In genomic region chr10:130801276-130801675, GRCh38 we compare ENCODE assay signal across 34 cellular contexts.
"Had no signal": no experiment of that assay in that cellular context is flagged by ENCODE, and none has a peak within 500 bp of the region (broad histone marks: within the 10 kb centered on the region; RNA-seq: fewer than 3 reads in every experiment).

No MANE protein-coding gene starts in this region.

- H3K9me3 ChIP-seq: ascending aorta, gastrocnemius medialis had no signal

- H3K4me1 Mint-ChIP-seq: activated CD4-positive, alpha-beta T cell treated with anti-CD3 and anti-CD28 coated beads for 36 hours; activated CD4-positive, alpha-beta T cell treated with anti-CD3 and anti-CD28 coated beads, Interleukin-2, amount 10 ng/mL, durations not matched to agents 24 days and 14 days; activated CD8-positive, alpha-beta memory T cell treated with anti-CD3 and anti-CD28 coated beads, Interleukin-2, amount 10 ng/mL, durations not matched to agents 7 days and 5 days; activated naive CD4-positive, alpha-beta T cell treated with anti-CD3 and anti-CD28 coated beads, Interleukin-2, amount 10 ng/mL, durations not matched to agents 7 days and 5 days; activated naive CD8-positive, alpha-beta T cell treated with anti-CD3 and anti-CD28 coated beads, Interleukin-2, amount 10 ng/mL, durations not matched to agents 7 days and 5 days; brain; central memory CD8-positive, alpha-beta T cell; T-helper 17 cell had no signal

- H3K4me3 Mint-ChIP-seq: activated CD4-positive, alpha-beta memory T cell treated with anti-CD3 and anti-CD28 coated beads for 36 hours; activated CD4-positive, alpha-beta T cell treated with anti-CD3 and anti-CD28 coated beads for 36 hours; activated CD4-positive, alpha-beta T cell treated with anti-CD3 and anti-CD28 coated beads, Interleukin-2, amount 10 ng/mL, durations not matched to agents 24 days and 14 days; activated CD8-positive, alpha-beta memory T cell treated with anti-CD3 and anti-CD28 coated beads, Interleukin-2, amount 10 ng/mL, durations not matched to agents 7 days and 5 days; activated CD8-positive, alpha-beta T cell treated with anti-CD3 and anti-CD28 coated beads, Interleukin-2, amount 10 ng/mL, durations not matched to agents 7 days and 5 days; activated naive CD4-positive, alpha-beta T cell treated with anti-CD3 and anti-CD28 coated beads, Interleukin-2, amount 10 ng/mL, durations not matched to agents 7 days and 5 days; activated naive CD8-positive, alpha-beta T cell treated with anti-CD3 and anti-CD28 coated beads, Interleukin-2, amount 10 ng/mL, durations not matched to agents 7 days and 5 days; activated T-cell treated with anti-CD3 and anti-CD28 coated beads, Interleukin-2, amount 50 U/mL, for 24 hours; activated T-cell treated with anti-CD3 and anti-CD28 coated beads, Interleukin-2, amount 50 U/mL, for 72 hours; brain; central memory CD8-positive, alpha-beta T cell; dendritic cell treated with granulocyte-macrophage colony-stimulating factor and Interleukin-4, amounts not matched to agents 40 ng/mL and 50 ng/mL, for 4 days; effector memory CD8-positive, alpha-beta T cell; T-helper 17 cell; T-helper 2 cell treated with Interferon-gamma antibody and Interleukin-4, amounts not matched to agents 5 μg/mL and 100 μg/mL, for 36 hours had no signal

- H3K36me3 ChIP-seq: ascending aorta, breast epithelium, cardiac muscle cell, esophagus muscularis mucosa, gastrocnemius medialis had no signal

- ATAC-seq: activated CD4-positive, alpha-beta T cell treated with anti-CD3 and anti-CD28 coated beads for 36 hours; activated CD8-positive, alpha-beta memory T cell treated with anti-CD3 and anti-CD28 coated beads, Interleukin-2, amount 10 ng/mL, durations not matched to agents 7 days and 5 days; activated CD8-positive, alpha-beta T cell treated with anti-CD3 and anti-CD28 coated beads, Interleukin-2, amount 10 ng/mL, durations not matched to agents 7 days and 5 days; activated naive CD4-positive, alpha-beta T cell treated with anti-CD3 and anti-CD28 coated beads, Interleukin-2, amount 50 U/mL, for 72 hours; activated T-cell treated with anti-CD3 and anti-CD28 coated beads, Interleukin-2, amount 50 U/mL, for 72 hours; effector memory CD8-positive, alpha-beta T cell; foreskin keratinocyte; gastrocnemius medialis; T-helper 17 cell had no signal

- H3K27ac ChIP-seq: ascending aorta, breast epithelium, cardiac muscle cell, coronary artery, esophagus muscularis mucosa, foreskin keratinocyte, gastrocnemius medialis had no signal

- H3K36me3 Mint-ChIP-seq: activated CD4-positive, alpha-beta memory T cell treated with anti-CD3 and anti-CD28 coated beads for 36 hours; activated CD8-positive, alpha-beta memory T cell treated with anti-CD3 and anti-CD28 coated beads, Interleukin-2, amount 10 ng/mL, durations not matched to agents 7 days and 5 days; activated naive CD4-positive, alpha-beta T cell treated with anti-CD3 and anti-CD28 coated beads, Interleukin-2, amount 10 ng/mL, durations not matched to agents 7 days and 5 days; activated naive CD4-positive, alpha-beta T cell treated with anti-CD3 and anti-CD28 coated beads, Interleukin-2, amount 50 U/mL, for 72 hours; activated naive CD8-positive, alpha-beta T cell treated with anti-CD3 and anti-CD28 coated beads, Interleukin-2, amount 10 ng/mL, durations not matched to agents 7 days and 5 days; brain had no signal

- H3K27me3 Mint-ChIP-seq: activated CD4-positive, alpha-beta memory T cell treated with anti-CD3 and anti-CD28 coated beads for 36 hours; activated CD4-positive, alpha-beta T cell treated with anti-CD3 and anti-CD28 coated beads for 36 hours; activated CD4-positive, alpha-beta T cell treated with anti-CD3 and anti-CD28 coated beads, Interleukin-2, amount 10 ng/mL, durations not matched to agents 24 days and 14 days; activated CD8-positive, alpha-beta memory T cell treated with anti-CD3 and anti-CD28 coated beads, Interleukin-2, amount 10 ng/mL, durations not matched to agents 7 days and 5 days; activated naive CD4-positive, alpha-beta T cell treated with anti-CD3 and anti-CD28 coated beads, Interleukin-2, amount 10 ng/mL, durations not matched to agents 7 days and 5 days; activated naive CD8-positive, alpha-beta T cell treated with anti-CD3 and anti-CD28 coated beads, Interleukin-2, amount 10 ng/mL, durations not matched to agents 7 days and 5 days; activated T-cell treated with anti-CD3 and anti-CD28 coated beads, Interleukin-2, amount 50 U/mL, for 24 hours; central memory CD8-positive, alpha-beta T cell had no signal

- DNase-seq: activated CD4-positive, alpha-beta memory T cell treated with anti-CD3 and anti-CD28 coated beads for 36 hours; activated CD4-positive, alpha-beta T cell treated with anti-CD3 and anti-CD28 coated beads for 36 hours; activated CD4-positive, alpha-beta T cell treated with anti-CD3 and anti-CD28 coated beads, Interleukin-2, amount 10 ng/mL, durations not matched to agents 24 days and 14 days; activated CD4-positive, CD25-positive, alpha-beta regulatory T cell; activated CD4-positive, CD25-positive, alpha-beta regulatory T cell treated with anti-CD3 and anti-CD28 coated beads, Interleukin-2, amount 50 U/mL, for 72 hours; activated CD8-positive, alpha-beta memory T cell treated with anti-CD3 and anti-CD28 coated beads, Interleukin-2, amount 10 ng/mL, durations not matched to agents 7 days and 5 days; activated CD8-positive, alpha-beta memory T cell treated with anti-CD3 and anti-CD28 coated beads, Interleukin-2, amount 50 U/mL, for 4 hours; activated CD8-positive, alpha-beta T cell treated with anti-CD3 and anti-CD28 coated beads, Interleukin-2, amount 10 ng/mL, durations not matched to agents 7 days and 5 days; activated gamma-delta T cell; activated naive CD4-positive, alpha-beta T cell; activated naive CD4-positive, alpha-beta T cell treated with anti-CD3 and anti-CD28 coated beads, Interleukin-2, amount 10 ng/mL, durations not matched to agents 7 days and 5 days; activated naive CD8-positive, alpha-beta T cell treated with anti-CD3 and anti-CD28 coated beads, Interleukin-2, amount 10 ng/mL, durations not matched to agents 7 days and 5 days; activated T-cell treated with anti-CD3 and anti-CD28 coated beads for 4 hours; activated T-cell treated with anti-CD3 and anti-CD28 coated beads, Interleukin-2, amount 50 U/mL, for 24 hours; activated T-cell treated with anti-CD3 and anti-CD28 coated beads, Interleukin-2, amount 50 U/mL, for 72 hours; effector CD4-positive, alpha-beta T cell; effector memory CD8-positive, alpha-beta T cell; erythroblast; foreskin keratinocyte; gastrocnemius medialis; glutamatergic neuron; T-helper 1 cell; T-helper 17 cell; T1000 had no signal

- H3K9me3 Mint-ChIP-seq: activated CD4-positive, alpha-beta memory T cell treated with anti-CD3 and anti-CD28 coated beads for 36 hours; activated CD4-positive, alpha-beta T cell treated with anti-CD3 and anti-CD28 coated beads, Interleukin-2, amount 10 ng/mL, durations not matched to agents 24 days and 14 days; activated naive CD4-positive, alpha-beta T cell treated with anti-CD3 and anti-CD28 coated beads, Interleukin-2, amount 10 ng/mL, durations not matched to agents 7 days and 5 days; activated naive CD4-positive, alpha-beta T cell treated with anti-CD3 and anti-CD28 coated beads, Interleukin-2, amount 50 U/mL, for 72 hours; activated T-cell treated with anti-CD3 and anti-CD28 coated beads, Interleukin-2, amount 50 U/mL, for 24 hours; central memory CD8-positive, alpha-beta T cell; dendritic cell treated with granulocyte-macrophage colony-stimulating factor and Interleukin-4, amounts not matched to agents 40 ng/mL and 50 ng/mL, for 4 days; T-helper 2 cell treated with Interferon-gamma antibody and Interleukin-4, amounts not matched to agents 5 μg/mL and 100 μg/mL, for 36 hours had no signal

- H3K4me3 ChIP-seq: ascending aorta, breast epithelium, cardiac muscle cell, coronary artery, esophagus muscularis mucosa, gastrocnemius medialis had no signal

- H3K4me1 ChIP-seq: ascending aorta, breast epithelium, esophagus muscularis mucosa, foreskin keratinocyte, gastrocnemius medialis had no signal

- H3K27ac Mint-ChIP-seq: activated CD4-positive, alpha-beta memory T cell treated with anti-CD3 and anti-CD28 coated beads for 36 hours; activated CD4-positive, alpha-beta T cell treated with anti-CD3 and anti-CD28 coated beads for 36 hours; activated CD4-positive, alpha-beta T cell treated with anti-CD3 and anti-CD28 coated beads, Interleukin-2, amount 10 ng/mL, durations not matched to agents 24 days and 14 days; activated CD8-positive, alpha-beta memory T cell treated with anti-CD3 and anti-CD28 coated beads, Interleukin-2, amount 10 ng/mL, durations not matched to agents 7 days and 5 days; activated CD8-positive, alpha-beta T cell treated with anti-CD3 and anti-CD28 coated beads, Interleukin-2, amount 10 ng/mL, durations not matched to agents 7 days and 5 days; activated naive CD4-positive, alpha-beta T cell treated with anti-CD3 and anti-CD28 coated beads, Interleukin-2, amount 10 ng/mL, durations not matched to agents 7 days and 5 days; activated naive CD4-positive, alpha-beta T cell treated with anti-CD3 and anti-CD28 coated beads, Interleukin-2, amount 50 U/mL, for 72 hours; activated naive CD8-positive, alpha-beta T cell treated with anti-CD3 and anti-CD28 coated beads, Interleukin-2, amount 10 ng/mL, durations not matched to agents 7 days and 5 days; activated T-cell treated with anti-CD3 and anti-CD28 coated beads, Interleukin-2, amount 50 U/mL, for 24 hours; activated T-cell treated with anti-CD3 and anti-CD28 coated beads, Interleukin-2, amount 50 U/mL, for 72 hours; brain; dendritic cell treated with granulocyte-macrophage colony-stimulating factor and Interleukin-4, amounts not matched to agents 40 ng/mL and 50 ng/mL, for 4 days; effector memory CD8-positive, alpha-beta T cell; T-helper 17 cell; T-helper 2 cell treated with Interferon-gamma antibody and Interleukin-4, amounts not matched to agents 5 μg/mL and 100 μg/mL, for 36 hours had no signal
